ENCODE assay signal across 10 cellular contexts in the genomic region with DNA sequence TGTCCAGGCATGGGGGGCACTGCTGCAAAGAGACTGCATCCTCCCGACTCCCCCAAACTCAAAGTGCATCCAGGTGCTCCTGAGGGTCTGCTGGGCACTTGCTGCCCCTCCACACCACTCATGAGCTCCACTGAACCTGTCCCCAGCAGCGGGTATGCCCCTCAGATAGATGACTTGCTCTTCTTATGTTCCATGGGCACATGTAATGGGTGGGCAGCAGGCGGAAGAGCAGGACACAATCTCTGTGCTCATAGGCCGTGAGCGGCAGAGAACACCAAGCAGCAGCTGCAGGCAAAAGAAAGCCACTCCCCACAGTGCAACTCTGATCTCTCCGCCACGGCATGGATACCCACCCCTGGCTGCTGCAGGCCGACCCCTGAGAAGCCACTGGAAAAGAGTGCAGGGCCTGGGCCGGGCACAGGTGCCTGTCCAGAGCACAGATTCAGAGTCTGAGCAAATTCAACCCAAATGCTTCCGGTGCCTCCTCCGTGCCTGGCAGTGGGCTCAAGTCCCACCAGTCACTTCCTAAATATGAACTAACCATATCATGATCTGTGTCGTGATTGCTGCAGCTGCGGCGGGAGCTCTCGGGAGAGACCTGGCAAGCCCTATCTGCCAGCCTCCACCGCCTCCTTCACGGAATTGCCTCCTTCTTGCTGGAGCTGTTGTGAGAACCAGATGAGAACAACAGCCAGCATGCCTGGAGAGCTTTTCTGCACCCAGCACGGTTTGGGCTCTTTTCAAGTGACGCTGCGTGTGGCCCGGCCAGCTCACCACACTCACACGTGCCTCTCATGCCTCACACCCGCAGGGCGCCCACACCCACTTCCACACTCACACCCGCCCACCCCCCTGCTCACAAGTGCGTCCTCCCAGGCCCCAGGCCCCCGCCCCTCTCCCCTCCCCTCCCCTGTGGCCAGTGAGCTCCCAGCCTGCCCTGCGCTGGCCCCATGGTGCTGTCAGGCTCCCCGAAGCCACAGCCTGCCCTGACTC.
A peak's percentile ranks its signal among the peaks of the same experiment; 100 is the strongest.
DNase-seq lines count a peak whose midpoint lies in the region; ATAC-seq and TF ChIP-seq lines count a peak whose summit lies in the region.
"Had no signal": no experiment of that assay in that cellular context is flagged by ENCODE, and none has a peak within 500 bp of the region (broad histone marks: within the 10 kb centered on the region; RNA-seq: fewer than 3 reads in every experiment).

No MANE protein-coding gene starts in this region.

- H3K4me3 Mint-ChIP-seq in immature natural killer cell (peak overlapping the region; percentile 77 to 95 (median 89)), type B pancreatic cell (no peak overlapping the region)
- peak overlapping the region; percentile 58 for H3K4me3 Mint-ChIP-seq in stimulated activated effector memory CD8-positive, alpha-beta T cell treated with anti-CD3 and anti-CD28 coated beads, Interleukin-12 subunit alpha, Interleukin-12 subunit beta, amount 100 ng/mL, for 72 hours

- H3K27me3 Mint-ChIP-seq in immature natural killer cell (ENCODE audit: low read depth in 3 of 3) (peaks cover 28 to 34% (median 29%) of the 10 kb centered on the region in 3 donors), type B pancreatic cell (peaks cover 6% of the 10 kb centered on the region)

- ATAC-seq in stimulated activated effector memory CD8-positive, alpha-beta T cell treated with anti-CD3 and anti-CD28 coated beads, Interleukin-12 subunit alpha, Interleukin-12 subunit beta, amount 100 ng/mL, for 72 hours = peak; percentile 79
- ATAC-seq in HG03095 (IDR thresholded peaks at IDR 0.05; ENCODE audit: unreplicated experiment) = no peak

- H3K27ac Mint-ChIP-seq in immature natural killer cell (peak overlapping the region; percentile 95 to 100 (median 98)), type B pancreatic cell (no peak overlapping the region)
- peak overlapping the region; percentile 81 for H3K27ac Mint-ChIP-seq in stimulated activated effector memory CD8-positive, alpha-beta T cell treated with anti-CD3 and anti-CD28 coated beads, Interleukin-12 subunit alpha, Interleukin-12 subunit beta, amount 100 ng/mL, for 72 hours

- peaks cover 66 to 77% of the 10 kb centered on the region in 2 donors for H3K4me1 Mint-ChIP-seq in immature natural killer cell
- peaks cover 69% of the 10 kb centered on the region for H3K4me1 Mint-ChIP-seq in stimulated activated effector memory CD8-positive, alpha-beta T cell treated with anti-CD3 and anti-CD28 coated beads, Interleukin-12 subunit alpha, Interleukin-12 subunit beta, amount 100 ng/mL, for 72 hours
- H3K4me1 Mint-ChIP-seq in type B pancreatic cell (ENCODE audit: unreplicated experiment) = peaks cover 13% of the 10 kb centered on the region

- DNase-seq in activated CD8-positive, alpha-beta memory T cell treated with anti-CD3 and anti-CD28 coated beads for 1 hour (ENCODE audit: extremely low read depth in 1 of 2, low read depth in 1 of 2) = peak; percentile 21 to 39
- no peak for DNase-seq in activated CD8-positive, alpha-beta memory T cell treated with anti-CD3 and anti-CD28 coated beads, Interleukin-2, amount 50 U/mL, for 48 hours
- peak; percentile 69 for DNase-seq in activated CD8-positive, alpha-beta memory T cell treated with anti-CD3 and anti-CD28 coated beads for 24 hours
- DNase-seq in immature natural killer cell = peak; percentile 94 to 95 (median 94)
- DNase-seq in stimulated activated effector memory CD8-positive, alpha-beta T cell treated with anti-CD3 and anti-CD28 coated beads, Interleukin-12 subunit alpha, Interleukin-12 subunit beta, amount 100 ng/mL, for 72 hours (ENCODE audit: low spot score in 2 of 2) = peak; percentile 34 to 70
- no peak for DNase-seq in type B pancreatic cell (ENCODE audit: extremely low spot score, unreplicated experiment)
- DNase-seq in RKO (ENCODE audit: low spot score) = no peak
- DNase-seq: NCI-H1048, RPMI8226 had no signal

- peaks cover 0 to 4% (median 0%) of the 10 kb centered on the region in 3 donors for H3K36me3 Mint-ChIP-seq in immature natural killer cell
- H3K36me3 Mint-ChIP-seq in stimulated activated effector memory CD8-positive, alpha-beta T cell treated with anti-CD3 and anti-CD28 coated beads, Interleukin-12 subunit alpha, Interleukin-12 subunit beta, amount 100 ng/mL, for 72 hours = peaks cover 17% of the 10 kb centered on the region
- no peaks in the 10 kb centered on the region for H3K36me3 Mint-ChIP-seq in type B pancreatic cell

- H3K9me3 Mint-ChIP-seq in immature natural killer cell = no peaks in the 10 kb centered on the region
- no peaks in the 10 kb centered on the region for H3K9me3 Mint-ChIP-seq in stimulated activated effector memory CD8-positive, alpha-beta T cell treated with anti-CD3 and anti-CD28 coated beads, Interleukin-12 subunit alpha, Interleukin-12 subunit beta, amount 100 ng/mL, for 72 hours
- H3K9me3 Mint-ChIP-seq in type B pancreatic cell = no peaks in the 10 kb centered on the region

- TF ChIP-seq CTCF in type B pancreatic cell (conservative IDR thresholded peaks at IDR 0.05) = no peak

Comparison
In these comparisons a context has a peak if more than half of its experiments do, and no peak if none do; other contexts are left out.
1. DNase-seq: peak in activated CD8-positive, alpha-beta memory T cell treated with anti-CD3 and anti-CD28 coated beads for 1 hour (2 of 2), activated CD8-positive, alpha-beta memory T cell treated with anti-CD3 and anti-CD28 coated beads for 24 hours (single experiment), immature natural killer cell (3 of 3) and stimulated activated effector memory CD8-positive, alpha-beta T cell treated with anti-CD3 and anti-CD28 coated beads, Interleukin-12 subunit alpha, Interleukin-12 subunit beta, amount 100 ng/mL, for 72 hours (2 of 2); none in activated CD8-positive, alpha-beta memory T cell treated with anti-CD3 and anti-CD28 coated beads, Interleukin-2, amount 50 U/mL, for 48 hours (single experiment), type B pancreatic cell (single experiment) and RKO (single experiment).